In the genomic region with DNA sequence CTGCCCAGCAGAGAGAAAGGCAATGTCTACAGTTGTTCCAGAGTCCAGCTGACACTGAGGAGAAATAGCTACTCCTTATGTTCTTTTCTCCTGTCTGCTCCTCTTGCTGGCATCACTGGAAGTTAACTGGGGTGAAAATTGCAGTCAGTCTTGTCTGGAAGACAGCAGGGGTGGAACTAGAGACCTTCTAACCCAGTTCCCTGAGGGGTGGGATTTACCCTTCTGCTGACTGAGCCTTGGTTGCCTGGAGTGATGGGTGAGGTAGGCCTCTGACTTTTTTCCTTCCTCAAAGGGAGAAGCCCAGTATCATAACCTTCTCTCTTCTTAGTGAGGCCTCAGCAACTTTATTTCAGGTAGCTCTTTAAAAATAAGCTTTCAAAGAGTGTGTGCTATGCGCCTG, we compare ENCODE assay signal across 14 cellular contexts. TPM values are rescaled to one million over a fixed set of nuclear protein-coding genes. Genes with fewer than 3 reads are reported as not detected.
A peak's percentile ranks its signal among the peaks of the same experiment; 100 is the strongest.
DNase-seq lines count a peak whose midpoint lies in the region; ATAC-seq and TF ChIP-seq lines count a peak whose summit lies in the region.
"Had no signal": no experiment of that assay in that cellular context is flagged by ENCODE, and none has a peak within 500 bp of the region (broad histone marks: within the 10 kb centered on the region; RNA-seq: fewer than 3 reads in every experiment).

No MANE protein-coding gene starts in this region.

- H3K27me3 Mint-ChIP-seq in activated naive CD4-positive, alpha-beta T cell treated with anti-CD3 and anti-CD28 coated beads for 36 hours (ENCODE audit: low read depth): no peaks in the 10 kb centered on the region
- H3K27me3 Mint-ChIP-seq in WTC11 (ENCODE audit: low read depth) (no peaks in the 10 kb centered on the region), glutamatergic neuron (ENCODE audit: unreplicated experiment) (peaks cover 3% of the 10 kb centered on the region)
- no peaks in the 10 kb centered on the region for H3K27me3 Mint-ChIP-seq in stimulated activated memory B cell treated with anti-CD40 and anti-IgM and Interleukin-4, amounts not matched to agents 10 μg/mL and 1 μg/mL and 100 μg/mL, for 72 hours

- 0 out of 2 replicates have a peak, but pooled peaks have one; percentile 26 for ATAC-seq in WTC11
- ATAC-seq in stimulated activated memory B cell treated with anti-CD40 and anti-IgM and Interleukin-4, amounts not matched to agents 10 μg/mL and 1 μg/mL and 100 μg/mL, for 72 hours: peak; percentile 68
- ATAC-seq: left cardiac atrium had no signal

- no peak for TF ChIP-seq POLR2A in transverse colon (IDR thresholded peaks at IDR 0.05)

- POLR2A ChIA-PET in WTC11 (lab: Charles Lee): interaction anchor here (0.7 kb wide), 1 partner anchor 12 kb away, joined by 8 read pairs; no protein-coding TSS in a partner anchor

- no peak for TF ChIP-seq EP300 in transverse colon (IDR thresholded peaks at IDR 0.05; ENCODE audit: low read depth)

- TF ChIP-seq CTCF in WTC11 (IDR thresholded peaks at IDR 0.05) (no peak), glutamatergic neuron (IDR thresholded peaks at IDR 0.05; ENCODE audit: partially characterized antibody, unreplicated experiment) (no peak), transverse colon (IDR thresholded peaks at IDR 0.05) (no peak)

- no peaks in the 10 kb centered on the region for H3K9me3 ChIP-seq in transverse colon
- H3K9me3 ChIP-seq: prostate gland had no signal

- in situ Hi-C loops in transverse colon (cut with MboI; ENCODE audit: low pct_ligation_motif_present in 1 of 4, low pct_unique_long_range_greater_than_20kb in 1 of 4, low sequenced_read_pairs in 3 of 4): no loop called here

- peak; percentile 37 for DNase-seq in activated naive CD4-positive, alpha-beta T cell treated with anti-CD3 and anti-CD28 coated beads for 36 hours
- no peak for DNase-seq in activated naive CD4-positive, alpha-beta T cell treated with Interleukin-2 at 50 U/mL for 16 hours
- DNase-seq in WTC11 (ENCODE audit: low spot score) (no peak), glutamatergic neuron (no peak), transverse colon (no peak), amniotic stem cell (lab: John Stamatoyannopoulos, UW) (no peak), DMS 273 (lab: John Stamatoyannopoulos, UW; ENCODE audit: unreplicated experiment) (no peak)
- DNase-seq: hippocampal formation; left cardiac atrium; NCI-H1092 treated with DMSO at 0.1 percent for 48 hours; NK-92 treated with Interleukin-12 subunit alpha and Interleukin-12 subunit beta, amount 100 ng/mL, for 24 hours; stimulated activated CD4-positive, alpha-beta T cell treated with anti-CD3 and anti-CD28 coated beads, Interleukin-12 subunit alpha, Interleukin-12 subunit beta, amount 100 ng/mL, for 4 hours had no signal

- H3K27ac Mint-ChIP-seq in activated naive CD4-positive, alpha-beta T cell treated with anti-CD3 and anti-CD28 coated beads for 36 hours: peak overlapping the region; percentile 32
- H3K27ac Mint-ChIP-seq in WTC11 (0 out of 2 replicates have a peak overlapping the region, but pooled peaks have one; percentile 11), glutamatergic neuron (ENCODE audit: unreplicated experiment) (peak overlapping the region; percentile 38)
- H3K27ac Mint-ChIP-seq in stimulated activated memory B cell treated with anti-CD40 and anti-IgM and Interleukin-4, amounts not matched to agents 10 μg/mL and 1 μg/mL and 100 μg/mL, for 72 hours: peak overlapping the region; percentile 36

- no peaks in the 10 kb centered on the region for H3K9me3 Mint-ChIP-seq in activated naive CD4-positive, alpha-beta T cell treated with anti-CD3 and anti-CD28 coated beads for 36 hours
- H3K9me3 Mint-ChIP-seq in WTC11 (no peaks in the 10 kb centered on the region), glutamatergic neuron (ENCODE audit: unreplicated experiment) (no peaks in the 10 kb centered on the region)
- no peaks in the 10 kb centered on the region for H3K9me3 Mint-ChIP-seq in stimulated activated memory B cell treated with anti-CD40 and anti-IgM and Interleukin-4, amounts not matched to agents 10 μg/mL and 1 μg/mL and 100 μg/mL, for 72 hours

- H3K27me3 ChIP-seq in transverse colon: no peaks in the 10 kb centered on the region

- no peaks in the 10 kb centered on the region for H3K36me3 ChIP-seq in transverse colon
- H3K36me3 ChIP-seq: prostate gland had no signal

- H3K27ac ChIP-seq in transverse colon: no peak overlapping the region
- H3K27ac ChIP-seq: prostate gland had no signal

- WGBS in transverse colon (ENCODE audit: low coverage in 1 of 2), 2 donors: 78 to 90% methylated on average over 1 of the region's 1 CpG

- no peak overlapping the region for H3K4me3 Mint-ChIP-seq in activated naive CD4-positive, alpha-beta T cell treated with anti-CD3 and anti-CD28 coated beads for 36 hours
- H3K4me3 Mint-ChIP-seq in WTC11 (no peak overlapping the region), glutamatergic neuron (ENCODE audit: unreplicated experiment) (no peak overlapping the region)
- H3K4me3 Mint-ChIP-seq in stimulated activated memory B cell treated with anti-CD40 and anti-IgM and Interleukin-4, amounts not matched to agents 10 μg/mL and 1 μg/mL and 100 μg/mL, for 72 hours: no peak overlapping the region

- H3K4me3 ChIP-seq in transverse colon: no peak overlapping the region
- H3K4me3 ChIP-seq: prostate gland had no signal

- peaks cover 0 to 7% (median 0%) of the 10 kb centered on the region in 4 donors for H3K4me1 ChIP-seq in transverse colon
- H3K4me1 ChIP-seq: prostate gland had no signal

- peaks cover 8% of the 10 kb centered on the region for H3K36me3 Mint-ChIP-seq in activated naive CD4-positive, alpha-beta T cell treated with anti-CD3 and anti-CD28 coated beads for 36 hours (ENCODE audit: low read depth)
- no peaks in the 10 kb centered on the region for H3K36me3 Mint-ChIP-seq in WTC11
- H3K36me3 Mint-ChIP-seq in glutamatergic neuron (ENCODE audit: unreplicated experiment): no peaks in the 10 kb centered on the region
- peaks cover 22% of the 10 kb centered on the region for H3K36me3 Mint-ChIP-seq in stimulated activated memory B cell treated with anti-CD40 and anti-IgM and Interleukin-4, amounts not matched to agents 10 μg/mL and 1 μg/mL and 100 μg/mL, for 72 hours

- intact Hi-C loops in activated naive CD4-positive, alpha-beta T cell treated with anti-CD3 and anti-CD28 coated beads for 36 hours (cut with micrococcal nuclease): no loop called here
- intact Hi-C loops in transverse colon (cut with DNase I; ENCODE audit: low total_unique reads): no loop called here

- CTCF ChIA-PET in activated naive CD4-positive, alpha-beta T cell treated with anti-CD3 and anti-CD28 coated beads for 36 hours (lab: Charles Lee): interaction anchor here (0.7 to 1.4 kb wide), 4 partner anchors 7 to 28 kb away, joined by 3 to 4 read pairs (median 3); no protein-coding TSS in a partner anchor
- CTCF ChIA-PET in WTC11 (lab: Charles Lee): no interaction called here

- peaks cover 42% of the 10 kb centered on the region for H3K4me1 Mint-ChIP-seq in activated naive CD4-positive, alpha-beta T cell treated with anti-CD3 and anti-CD28 coated beads for 36 hours (ENCODE audit: low read depth)
- H3K4me1 Mint-ChIP-seq in WTC11: peaks cover 15% of the 10 kb centered on the region
- H3K4me1 Mint-ChIP-seq in glutamatergic neuron (ENCODE audit: low read depth, unreplicated experiment): peaks cover 13% of the 10 kb centered on the region
- peaks cover 18% of the 10 kb centered on the region for H3K4me1 Mint-ChIP-seq in stimulated activated memory B cell treated with anti-CD40 and anti-IgM and Interleukin-4, amounts not matched to agents 10 μg/mL and 1 μg/mL and 100 μg/mL, for 72 hours

TF ChIP-seq in WTC11, 78 proteins besides CTCF, POLR2A, EP300 and RAD21 (continues in another document):
- TF ChIP-seq, protein P1, sequence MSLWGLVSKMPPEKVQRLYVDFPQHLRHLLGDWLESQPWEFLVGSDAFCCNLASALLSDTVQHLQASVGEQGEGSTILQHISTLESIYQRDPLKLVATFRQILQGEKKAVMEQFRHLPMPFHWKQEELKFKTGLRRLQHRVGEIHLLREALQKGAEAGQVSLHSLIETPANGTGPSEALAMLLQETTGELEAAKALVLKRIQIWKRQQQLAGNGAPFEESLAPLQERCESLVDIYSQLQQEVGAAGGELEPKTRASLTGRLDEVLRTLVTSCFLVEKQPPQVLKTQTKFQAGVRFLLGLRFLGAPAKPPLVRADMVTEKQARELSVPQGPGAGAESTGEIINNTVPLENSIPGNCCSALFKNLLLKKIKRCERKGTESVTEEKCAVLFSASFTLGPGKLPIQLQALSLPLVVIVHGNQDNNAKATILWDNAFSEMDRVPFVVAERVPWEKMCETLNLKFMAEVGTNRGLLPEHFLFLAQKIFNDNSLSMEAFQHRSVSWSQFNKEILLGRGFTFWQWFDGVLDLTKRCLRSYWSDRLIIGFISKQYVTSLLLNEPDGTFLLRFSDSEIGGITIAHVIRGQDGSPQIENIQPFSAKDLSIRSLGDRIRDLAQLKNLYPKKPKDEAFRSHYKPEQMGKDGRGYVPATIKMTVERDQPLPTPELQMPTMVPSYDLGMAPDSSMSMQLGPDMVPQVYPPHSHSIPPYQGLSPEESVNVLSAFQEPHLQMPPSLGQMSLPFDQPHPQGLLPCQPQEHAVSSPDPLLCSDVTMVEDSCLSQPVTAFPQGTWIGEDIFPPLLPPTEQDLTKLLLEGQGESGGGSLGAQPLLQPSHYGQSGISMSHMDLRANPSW (CRISPR knock-in tag; conservative IDR thresholded peaks at IDR 0.05; ENCODE audit: low read depth): no peak
- no peak for TF ChIP-seq ZNF232 (CRISPR knock-in tag; IDR thresholded peaks at IDR 0.05)
- no peak for TF ChIP-seq ZNF138 (CRISPR knock-in tag; conservative IDR thresholded peaks at IDR 0.05)
- no peak for TF ChIP-seq ZNF219 (CRISPR knock-in tag; IDR thresholded peaks at IDR 0.05; ENCODE audit: borderline replicate concordance)
- TF ChIP-seq, protein P2, sequence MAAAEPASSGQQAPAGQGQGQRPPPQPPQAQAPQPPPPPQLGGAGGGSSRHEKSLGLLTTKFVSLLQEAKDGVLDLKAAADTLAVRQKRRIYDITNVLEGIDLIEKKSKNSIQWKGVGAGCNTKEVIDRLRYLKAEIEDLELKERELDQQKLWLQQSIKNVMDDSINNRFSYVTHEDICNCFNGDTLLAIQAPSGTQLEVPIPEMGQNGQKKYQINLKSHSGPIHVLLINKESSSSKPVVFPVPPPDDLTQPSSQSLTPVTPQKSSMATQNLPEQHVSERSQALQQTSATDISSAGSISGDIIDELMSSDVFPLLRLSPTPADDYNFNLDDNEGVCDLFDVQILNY (CRISPR knock-in tag; IDR thresholded peaks at IDR 0.05): no peak

RNA-seq across cellular contexts. Expression of gene ZNF609, which starts 16.2 kb away (rescaled TPM):
- total RNA-seq in activated naive CD4-positive, alpha-beta T cell treated with anti-CD3 and anti-CD28 coated beads for 36 hours: 10 to 100 TPM; 39.5 to 40.4 TPM
- 45.9 to 47.4 TPM (median 46.3 TPM) in 3 replicates for total RNA-seq in WTC11 (2021)
- total RNA-seq in glutamatergic neuron (ENCODE audit: unreplicated experiment): 80.5 TPM
- total RNA-seq in transverse colon: 10 to 100 TPM; 16.1 to 34.8 (median 28.2) TPM
